Comparison of ENCODE assay signal across 27 cellular contexts in the genomic region with DNA sequence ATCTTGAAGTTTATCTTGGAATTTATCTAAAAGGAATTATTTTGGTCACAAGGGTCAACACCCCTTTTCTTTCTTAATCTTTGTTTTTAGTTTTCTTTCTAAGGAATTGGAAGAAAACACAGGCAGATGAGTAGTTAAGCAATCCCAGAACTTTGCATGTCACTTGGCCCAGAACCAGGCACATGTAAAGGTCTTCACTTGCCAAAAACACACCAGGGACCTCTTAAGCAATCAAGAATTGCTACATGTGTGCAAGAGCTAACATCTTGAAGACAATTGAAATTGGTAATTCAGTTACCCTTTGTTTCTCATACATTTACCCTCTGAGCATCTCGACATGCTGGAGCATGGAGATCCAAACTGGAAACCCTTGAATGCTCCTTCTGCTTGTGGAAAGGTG.
DNase-seq lines count a peak whose midpoint lies in the region; ATAC-seq and TF ChIP-seq lines count a peak whose summit lies in the region.
"Had no signal": no experiment of that assay in that cellular context is flagged by ENCODE, and none has a peak within 500 bp of the region (broad histone marks: within the 10 kb centered on the region; RNA-seq: fewer than 3 reads in every experiment).

No MANE protein-coding gene starts in this region.

- H3K4me1 Mint-ChIP-seq in natural killer cell treated with Interleukin-12 subunit alpha and Interleukin-12 subunit beta and Interleukin-15 and Interleukin-18, amount 100 ng/mL, for 72 hours (ENCODE audit: low read depth in 2 of 2): no peaks in the 10 kb centered on the region
- H3K4me1 Mint-ChIP-seq in nephron progenitor cell: peaks cover 22% of the 10 kb centered on the region
- H3K4me1 Mint-ChIP-seq: T-helper 17 cell had no signal

- H2BK5ac ChIP-seq in mesenchymal stem cell (ENCODE audit: low read depth, low read length, poor library complexity, severe bottlenecking): no peak overlapping the region

- no peaks in the 10 kb centered on the region for H3K9me3 ChIP-seq in GM23248 (ENCODE audit: low read depth)
- H3K9me3 ChIP-seq in body of pancreas: no peaks in the 10 kb centered on the region
- no peaks in the 10 kb centered on the region for H3K9me3 ChIP-seq in mesenchymal stem cell (ENCODE audit: control insufficient read depth, low read length)
- H3K9me3 ChIP-seq: esophagus squamous epithelium, mucosa of descending colon, neutrophil, suprapubic skin had no signal

- H3K27me3 ChIP-seq in GM23248 (replicated peaks; ENCODE audit: insufficient read depth): no peaks in the 10 kb centered on the region
- no peaks in the 10 kb centered on the region for H3K27me3 ChIP-seq in body of pancreas
- H3K27me3 ChIP-seq in mesenchymal stem cell (ENCODE audit: control insufficient read depth in 1 of 2, insufficient read depth in 1 of 2, low read length in 2 of 2): no peaks in the 10 kb centered on the region
- H3K27me3 ChIP-seq: esophagus squamous epithelium, neutrophil, SJCRH30, suprapubic skin had no signal

- H2AFZ ChIP-seq in GM23248 (no peak overlapping the region), mesenchymal stem cell (ENCODE audit: low read depth, low read length) (no peak overlapping the region)

- in situ Hi-C loops in GM23248 (cut with MboI): no loop called here

- no peak overlapping the region for H3K4me3 ChIP-seq in AG09309 (ENCODE audit: control insufficient read depth, low read depth, low read length)
- no peak overlapping the region for H3K4me3 ChIP-seq in GM23248
- H3K4me3 ChIP-seq in body of pancreas: no peak overlapping the region
- no peak overlapping the region for H3K4me3 ChIP-seq in mesenchymal stem cell (ENCODE audit: insufficient read depth in 1 of 2, low read depth in 1 of 2, low read length in 2 of 2)
- H3K4me3 ChIP-seq: esophagus squamous epithelium, mucosa of descending colon, SJCRH30, suprapubic skin had no signal

- H3K23ac ChIP-seq in mesenchymal stem cell (ENCODE audit: low read length in 2 of 2): no peak overlapping the region

- no peak for TF ChIP-seq POLR2A in body of pancreas (IDR thresholded peaks at IDR 0.05)

- no peaks in the 10 kb centered on the region for H3K27me3 Mint-ChIP-seq in natural killer cell treated with Interleukin-12 subunit alpha and Interleukin-12 subunit beta and Interleukin-15 and Interleukin-18, amount 100 ng/mL, for 72 hours
- peaks cover 3% of the 10 kb centered on the region for H3K27me3 Mint-ChIP-seq in nephron progenitor cell (ENCODE audit: low read depth, poor library complexity)
- H3K27me3 Mint-ChIP-seq: activated CD4-positive, alpha-beta memory T cell treated with anti-CD3 and anti-CD28 coated beads for 36 hours; T-helper 17 cell had no signal

- H3K14ac ChIP-seq in mesenchymal stem cell (ENCODE audit: low read length in 2 of 2): no peak overlapping the region

- intact Hi-C loops in body of pancreas (cut with DNase I): no loop called here

- H3K4me3 Mint-ChIP-seq in natural killer cell treated with Interleukin-12 subunit alpha and Interleukin-12 subunit beta and Interleukin-15 and Interleukin-18, amount 100 ng/mL, for 72 hours: no peak overlapping the region
- H3K4me3 Mint-ChIP-seq in nephron progenitor cell: no peak overlapping the region
- H3K4me3 Mint-ChIP-seq: activated CD4-positive, alpha-beta memory T cell treated with anti-CD3 and anti-CD28 coated beads for 36 hours; CD8-positive, alpha-beta T cell; T-helper 17 cell had no signal

- H3K4me1 ChIP-seq in GM23248 (ENCODE audit: insufficient read depth) (no peaks in the 10 kb centered on the region), body of pancreas (no peaks in the 10 kb centered on the region), mesenchymal stem cell (ENCODE audit: control insufficient read depth, insufficient read depth, low read depth, low read length) (no peaks in the 10 kb centered on the region)
- H3K4me1 ChIP-seq: esophagus squamous epithelium, SJCRH30 had no signal

- peaks cover 13% of the 10 kb centered on the region for H3K9me3 Mint-ChIP-seq in natural killer cell treated with Interleukin-12 subunit alpha and Interleukin-12 subunit beta and Interleukin-15 and Interleukin-18, amount 100 ng/mL, for 72 hours
- peaks cover 9% of the 10 kb centered on the region for H3K9me3 Mint-ChIP-seq in nephron progenitor cell
- H3K9me3 Mint-ChIP-seq: activated CD4-positive, alpha-beta memory T cell treated with anti-CD3 and anti-CD28 coated beads for 36 hours; CD8-positive, alpha-beta T cell had no signal

- H2BK120ac ChIP-seq in mesenchymal stem cell (ENCODE audit: low read depth, low read length): no peak overlapping the region

- H4K20me1 ChIP-seq in GM23248 (ENCODE audit: insufficient read depth): no peaks in the 10 kb centered on the region

- H2BK15ac ChIP-seq in mesenchymal stem cell (ENCODE audit: low read depth, poor library complexity, severe bottlenecking): no peak overlapping the region

- H2AK5ac ChIP-seq in mesenchymal stem cell (ENCODE audit: low read length, severe bottlenecking): no peak overlapping the region

- H3K18ac ChIP-seq in mesenchymal stem cell (ENCODE audit: low read depth in 1 of 2, low read length in 2 of 2): no peak overlapping the region

- H3K9ac ChIP-seq in GM23248 (no peak overlapping the region), mesenchymal stem cell (ENCODE audit: low read length) (peak overlapping the region; percentile 39)

- no peaks in the 10 kb centered on the region for H3F3A ChIP-seq in GM23248 (ENCODE audit: insufficient read depth)

- no peak overlapping the region for H3K27ac Mint-ChIP-seq in natural killer cell treated with Interleukin-12 subunit alpha and Interleukin-12 subunit beta and Interleukin-15 and Interleukin-18, amount 100 ng/mL, for 72 hours
- no peak overlapping the region for H3K27ac Mint-ChIP-seq in nephron progenitor cell
- H3K27ac Mint-ChIP-seq: activated CD4-positive, alpha-beta memory T cell treated with anti-CD3 and anti-CD28 coated beads for 36 hours; CD8-positive, alpha-beta T cell; T-helper 17 cell had no signal

- H3K27ac ChIP-seq in GM23248 (no peak overlapping the region), body of pancreas (no peak overlapping the region), mesenchymal stem cell (ENCODE audit: low read length, poor library complexity, severe bottlenecking) (no peak overlapping the region)
- H3K27ac ChIP-seq: esophagus squamous epithelium, neutrophil, SJCRH30, suprapubic skin, WERI-Rb-1 had no signal

- H3K4me2 ChIP-seq in GM23248 (ENCODE audit: unreplicated experiment) (no peak overlapping the region), mesenchymal stem cell (ENCODE audit: low read length, poor library complexity, severe bottlenecking) (no peak overlapping the region)

- H3K36me3 ChIP-seq in GM23248 (ENCODE audit: low read depth) (no peaks in the 10 kb centered on the region), body of pancreas (replicated peaks in 1 of 2; ENCODE audit: insufficient read depth in 1 of 2, low read depth in 2 of 2) (no peaks in the 10 kb centered on the region), mesenchymal stem cell (ENCODE audit: control insufficient read depth in 1 of 2, insufficient read depth in 2 of 2, low read depth in 1 of 2, low read length in 2 of 2) (no peaks in the 10 kb centered on the region)
- H3K36me3 ChIP-seq: esophagus squamous epithelium, neutrophil, SJCRH30, suprapubic skin, WERI-Rb-1 had no signal

- H4K91ac ChIP-seq in mesenchymal stem cell (ENCODE audit: low read length): no peak overlapping the region

- ATAC-seq in body of pancreas (no peak), HG02884 (IDR thresholded peaks at IDR 0.05; ENCODE audit: unreplicated experiment) (no peak)
- no peak for ATAC-seq in natural killer cell treated with Interleukin-12 subunit alpha and Interleukin-12 subunit beta and Interleukin-15 and Interleukin-18, amount 100 ng/mL, for 72 hours
- ATAC-seq: CD8-positive, alpha-beta T cell; mucosa of descending colon; T-helper 17 cell had no signal

- H3K79me2 ChIP-seq in GM23248 (ENCODE audit: insufficient read depth): no peaks in the 10 kb centered on the region

- no peak overlapping the region for H2BK12ac ChIP-seq in mesenchymal stem cell (ENCODE audit: low read length in 2 of 2)

- H3K4ac ChIP-seq in mesenchymal stem cell (ENCODE audit: low read depth in 1 of 2, low read length in 2 of 2): no peak overlapping the region

- no peaks in the 10 kb centered on the region; the same call in 1 of the 2 replicates for H3K9me2 ChIP-seq in GM23248 (ENCODE audit: insufficient read depth)

- peaks cover 4% of the 10 kb centered on the region for H3K36me3 Mint-ChIP-seq in natural killer cell treated with Interleukin-12 subunit alpha and Interleukin-12 subunit beta and Interleukin-15 and Interleukin-18, amount 100 ng/mL, for 72 hours
- peaks cover 15% of the 10 kb centered on the region for H3K36me3 Mint-ChIP-seq in nephron progenitor cell (ENCODE audit: low read depth)
- H3K36me3 Mint-ChIP-seq: activated CD4-positive, alpha-beta memory T cell treated with anti-CD3 and anti-CD28 coated beads for 36 hours; CD8-positive, alpha-beta T cell had no signal

- no peaks in the 10 kb centered on the region for H3K79me1 ChIP-seq in mesenchymal stem cell (replicated peaks; ENCODE audit: low read length, poor library complexity, severe bottlenecking)

- DNase-seq in AG09309 (ENCODE audit: low read depth): peak; percentile 61
- peak; percentile 46 for DNase-seq in GM23248
- peak; percentile 12 to 28 (median 19) for DNase-seq in body of pancreas
- no peak for DNase-seq in mesenchymal stem cell
- DNase-seq in natural killer cell treated with Interleukin-12 subunit alpha and Interleukin-12 subunit beta and Interleukin-15 and Interleukin-18, amount 100 ng/mL, for 72 hours (ENCODE audit: low spot score): no peak
- no peak for DNase-seq in nephron progenitor cell
- no peak for DNase-seq in effector CD4-positive, alpha-beta T cell
- DNase-seq: ACHN; activated CD4-positive, alpha-beta memory T cell treated with anti-CD3 and anti-CD28 coated beads for 36 hours; anterior cingulate cortex; CD8-positive, alpha-beta T cell; cerebellar nuclear complex; DMS79; effector memory CD4-positive, alpha-beta T cell; esophagus squamous epithelium; Karpas-422; left cardiac atrium; NCI-H1417; OCI-M1; SJCRH30; stimulated activated CD4-positive, alpha-beta T cell treated with anti-CD3 and anti-CD28 coated beads, Interleukin-12 subunit alpha, Interleukin-12 subunit beta, amount 100 ng/mL, for 4 hours; T-helper 17 cell; WERI-Rb-1 had no signal

- no peak overlapping the region for H4K8ac ChIP-seq in mesenchymal stem cell (ENCODE audit: low read length)

- WGBS in GM23248 (ENCODE audit: low coverage in 1 of 2, low lambda C conversion rate in 2 of 2, missing lambda C conversion rate in 2 of 2), 2 experiments: 39 to 55% methylated on average over 1 of the region's 1 CpG
- WGBS in body of pancreas, 2 donors: 89 to 94% methylated on average over 1 of the region's 1 CpG
- 79% methylated on average over 1 of the region's 1 CpG for WGBS in mesenchymal stem cell

- TF ChIP-seq CTCF in AG09309 (IDR thresholded peaks at IDR 0.05; ENCODE audit: control insufficient read depth, insufficient read depth, low read depth, low read length, missing control alignments): no peak
- TF ChIP-seq CTCF in body of pancreas (IDR thresholded peaks at IDR 0.05): no peak
- no peak for TF ChIP-seq CTCF in nephron progenitor cell (IDR thresholded peaks at IDR 0.05)

Comparison
In these comparisons a context has a peak if more than half of its experiments do, and no peak if none do; other contexts are left out.
1. DNase-seq: peak in AG09309 (single experiment), GM23248 (single experiment) and body of pancreas (4 of 4); none in mesenchymal stem cell (single experiment), natural killer cell treated with Interleukin-12 subunit alpha and Interleukin-12 subunit beta and Interleukin-15 and Interleukin-18, amount 100 ng/mL, for 72 hours (single experiment), nephron progenitor cell (single experiment) and effector CD4-positive, alpha-beta T cell (single experiment).